14 cellular contexts compared by ENCODE assay signal in genomic region chr5:172749881-172750608, GRCh38. TPM values are rescaled to one million over a fixed set of nuclear protein-coding genes. Genes with fewer than 3 reads are reported as not detected.
DNase-seq lines count a peak whose midpoint lies in the region; ATAC-seq and TF ChIP-seq lines count a peak whose summit lies in the region.
"Had no signal": no experiment of that assay in that cellular context is flagged by ENCODE, and none has a peak within 500 bp of the region (broad histone marks: within the 10 kb centered on the region; RNA-seq: fewer than 3 reads in every experiment).

No MANE protein-coding gene starts in this region.

- no peak for TF ChIP-seq CTCF in dorsolateral prefrontal cortex (IDR thresholded peaks at IDR 0.05 in 54 of 56, conservative IDR thresholded peaks at IDR 0.05 in 2 of 56; ENCODE audit: low read depth in 1 of 56, partially characterized antibody in 56 of 56)
- no peak for TF ChIP-seq CTCF in GM20000 (IDR thresholded peaks at IDR 0.05; ENCODE audit: extremely low read depth, missing control alignments)

- H3K27me3 ChIP-seq in dorsolateral prefrontal cortex = no peaks in the 10 kb centered on the region

- ATAC-seq in left colon = peak; percentile 96
- peak; percentile 27 for ATAC-seq in sciatic nerve
- ATAC-seq: naive thymus-derived CD4-positive, alpha-beta T cell had no signal

- peak; percentile 78 for DNase-seq in G401 (ENCODE audit: low spot score)
- DNase-seq in dorsolateral prefrontal cortex = peak in 1 of 10 donors; percentile 54
- no peak for DNase-seq in left colon
- peak; percentile 57 for DNase-seq in sciatic nerve (ENCODE audit: low spot score)
- no peak for DNase-seq in NAMALWA (ENCODE audit: low spot score)
- no peak for DNase-seq in GM20000 (ENCODE audit: low spot score)
- DNase-seq in activated CD4-positive, alpha-beta T cell treated with anti-CD3 and anti-CD28 coated beads, Interleukin-2, amount 50 U/mL, for 1 hour = no peak
- DNase-seq in activated effector memory CD4-positive, alpha-beta T cell treated with anti-CD3 and anti-CD28 coated beads, Interleukin-2, amount 50 U/mL, for 16 hours = no peak
- DNase-seq: AML-193; GF-D8; GM23248; naive thymus-derived CD4-positive, alpha-beta T cell; NCI-H1694; NK-92 treated with Interleukin-12 subunit alpha and Interleukin-12 subunit beta, amount 100 ng/mL, for 24 hours had no signal

- in situ Hi-C loops in G401 (cut with HindIII; ENCODE audit: low sequenced_read_pairs) = no loop called here

- peak overlapping the region in 37 of 59 donors; percentile 3 to 87 (median 59) for H3K27ac ChIP-seq in dorsolateral prefrontal cortex
- H3K27ac ChIP-seq: GM23248 had no signal

- no peak overlapping the region for H3K4me3 ChIP-seq in dorsolateral prefrontal cortex
- H3K4me3 ChIP-seq: GM23248 had no signal

- intact Hi-C loops in dorsolateral prefrontal cortex (cut with DNase I) = no loop called here
- intact Hi-C loops in left colon (cut with DNase I, micrococcal nuclease) = no loop called here
- intact Hi-C loops in sciatic nerve (cut with DNase I) = no loop called here

RNA-seq across cellular contexts. Expression of gene DUSP1, which starts 20.9 kb away (rescaled TPM):
- total RNA-seq in G401 (2014; rRNA removed; shearing (Covaris generic)) = 36.6 and 39.1 TPM in 2 replicates
- total RNA-seq in dorsolateral prefrontal cortex (100 to 1,000 TPM in 26 of 120 experiments, 10 to 100 TPM in 94; 25.5 to 228 (median 63.6) TPM), left colon (100 to 1,000 TPM; 148 to 242 TPM), sciatic nerve (296 TPM)

Comparison
In these comparisons a context has a peak if more than half of its experiments do, and no peak if none do; other contexts are left out.
1. DNase-seq: peak in G401 (single experiment) and sciatic nerve (single experiment); none in left colon (0 of 2), NAMALWA (single experiment), GM20000 (single experiment), activated CD4-positive, alpha-beta T cell treated with anti-CD3 and anti-CD28 coated beads, Interleukin-2, amount 50 U/mL, for 1 hour (single experiment) and activated effector memory CD4-positive, alpha-beta T cell treated with anti-CD3 and anti-CD28 coated beads, Interleukin-2, amount 50 U/mL, for 16 hours (single experiment).